In the genomic region with DNA sequence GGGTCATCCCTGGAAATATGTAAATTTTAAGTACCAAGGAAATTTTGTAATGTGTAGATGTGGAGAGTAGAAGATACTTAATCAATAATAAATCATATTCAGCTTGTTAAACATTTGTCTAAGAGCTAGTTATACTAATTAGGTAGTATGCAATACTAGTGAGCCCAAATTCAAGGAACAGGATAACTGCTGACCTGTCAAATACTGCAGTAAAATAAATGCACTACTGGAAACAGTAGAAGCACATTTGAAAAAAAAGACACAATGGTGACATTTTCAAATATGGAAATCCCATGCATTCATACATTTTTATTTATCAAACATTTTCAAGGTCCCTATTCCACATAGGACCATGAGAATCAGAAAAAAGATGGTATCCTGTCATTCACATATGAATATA, we compare ENCODE assay signal across 28 cellular contexts.
"Had no signal": no experiment of that assay in that cellular context is flagged by ENCODE, and none has a peak within 500 bp of the region (broad histone marks: within the 10 kb centered on the region; RNA-seq: fewer than 3 reads in every experiment).

No MANE protein-coding gene starts in this region.

- H3K4me1 ChIP-seq: esophagus squamous epithelium, gastrocnemius medialis, heart right ventricle, left lung, lower lobe of right lung had no signal

- H3K27ac Mint-ChIP-seq: dendritic cell treated with granulocyte-macrophage colony-stimulating factor and Interleukin-4, amounts not matched to agents 40 ng/mL and 50 ng/mL, for 4 days; endodermal cell; mesothelial cell of epicardium had no signal

- H3K27me3 ChIP-seq: esophagus squamous epithelium, gastrocnemius medialis, heart right ventricle, left lung had no signal

- ATAC-seq: effector memory CD8-positive, alpha-beta T cell; esophagus mucosa; gastrocnemius medialis; heart right ventricle; left cardiac atrium; left lung; left ventricle myocardium superior; lower lobe of right lung; mucosa of descending colon; naive thymus-derived CD8-positive, alpha-beta T cell had no signal

- FAIRE-seq: endometrium, islet of Langerhans, keratinocyte had no signal

- H3K4me3 ChIP-seq: esophagus squamous epithelium, gastrocnemius medialis, heart right ventricle, left lung, lower lobe of right lung, mucosa of descending colon had no signal

- H3K27me3 Mint-ChIP-seq: dendritic cell treated with granulocyte-macrophage colony-stimulating factor and Interleukin-4, amounts not matched to agents 40 ng/mL and 50 ng/mL, for 4 days; effector memory CD8-positive, alpha-beta T cell; naive B cell; naive thymus-derived CD8-positive, alpha-beta T cell had no signal

- H3K27ac ChIP-seq: epithelial cell of prostate, esophagus squamous epithelium, gastrocnemius medialis, heart right ventricle, left lung, lower lobe of right lung had no signal

- H3K4me1 Mint-ChIP-seq: mesothelial cell of epicardium had no signal

- DNase-seq: cortex of kidney; effector CD8-positive, alpha-beta T cell; effector memory CD8-positive, alpha-beta T cell; endodermal cell; erythroblast; esophagus squamous epithelium; foreskin fibroblast; foreskin melanocyte; gastrocnemius medialis; glutamatergic neuron; head of caudate nucleus; heart right ventricle; hippocampal formation; left cardiac atrium; left lung; left ventricle myocardium superior; lower lobe of right lung; mesenchymal stem cell; mucosa of descending colon; naive B cell; naive thymus-derived CD8-positive, alpha-beta T cell had no signal

- H3K9me3 Mint-ChIP-seq: dendritic cell treated with granulocyte-macrophage colony-stimulating factor and Interleukin-4, amounts not matched to agents 40 ng/mL and 50 ng/mL, for 4 days; effector memory CD8-positive, alpha-beta T cell; endodermal cell; mesothelial cell of epicardium; naive B cell; naive thymus-derived CD8-positive, alpha-beta T cell had no signal

- H3K4me3 Mint-ChIP-seq: dendritic cell treated with granulocyte-macrophage colony-stimulating factor and Interleukin-4, amounts not matched to agents 40 ng/mL and 50 ng/mL, for 4 days; effector memory CD8-positive, alpha-beta T cell; endodermal cell; mesothelial cell of epicardium; naive B cell; naive thymus-derived CD8-positive, alpha-beta T cell had no signal

- H3K9me3 ChIP-seq: esophagus squamous epithelium, gastrocnemius medialis, heart right ventricle, left lung, lower lobe of right lung, mucosa of descending colon had no signal
